In the genomic region with DNA sequence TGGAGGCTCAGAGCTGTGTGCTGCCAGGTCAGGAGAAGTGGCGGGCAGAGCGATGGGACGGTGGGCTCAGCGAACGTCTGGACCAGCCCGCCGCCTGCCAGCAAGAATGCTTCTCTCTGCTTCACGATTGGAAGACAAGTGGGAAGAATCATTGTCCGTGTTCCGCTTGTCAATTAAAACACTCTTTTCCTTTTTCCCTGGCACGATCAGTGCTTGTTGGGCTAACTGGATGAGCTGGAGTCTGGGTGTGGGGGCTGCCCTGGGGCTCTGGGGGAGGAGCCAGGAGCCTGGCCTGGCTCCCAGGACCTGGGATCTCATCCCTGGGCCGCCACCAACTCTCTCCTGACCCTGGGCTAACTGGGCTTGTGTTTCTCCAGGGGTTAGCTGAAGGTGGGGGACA, we compare ENCODE assay signal across 8 cellular contexts. TPM values are rescaled to one million over a fixed set of nuclear protein-coding genes. Genes with fewer than 3 reads are reported as not detected.
DNase-seq lines count a peak whose midpoint lies in the region; FAIRE-seq and TF ChIP-seq lines count a peak whose summit lies in the region.
"Had no signal": no experiment of that assay in that cellular context is flagged by ENCODE, and none has a peak within 500 bp of the region (broad histone marks: within the 10 kb centered on the region; RNA-seq: fewer than 3 reads in every experiment).

No MANE protein-coding gene starts in this region.

- BruUV-seq in MCF 10A (replicated peaks; lab: Mats Ljungman, UMichigan): no TSS peak

- H3K27ac ChIP-seq in mesenchymal stem cell (ENCODE audit: low read length, poor library complexity, severe bottlenecking): peak overlapping the region; percentile 68
- H3K27ac ChIP-seq in tibial artery: peak overlapping the region; percentile 96 to 98

- peak overlapping the region in 1 of 2 experiments; percentile 98 for H3K14ac ChIP-seq in mesenchymal stem cell (ENCODE audit: low read length in 2 of 2)

- peak overlapping the region in 1 of 2 experiments; percentile 44 for H3K4ac ChIP-seq in mesenchymal stem cell (ENCODE audit: low read depth in 1 of 2, low read length in 2 of 2)

- H3K9me3 ChIP-seq in mesenchymal stem cell (ENCODE audit: control insufficient read depth, low read length) (no peaks in the 10 kb centered on the region), tibial artery (no peaks in the 10 kb centered on the region)

- intact Hi-C loops in MCF 10A (cut with micrococcal nuclease): loop anchor here (10.0 kb wide), 1 partner anchor 469 kb away; no protein-coding TSS in a partner anchor
- intact Hi-C loops in tibial artery (cut with DNase I; ENCODE audit: low total_unique reads): loop anchor here (5.0 to 10.0 kb wide), 2 partner anchors 191 to 469 kb away; no protein-coding TSS in a partner anchor

- WGBS in mesenchymal stem cell: under 1% methylated on average over 8 of the region's 12 CpGs

- peaks cover 7% of the 10 kb centered on the region for H3K79me1 ChIP-seq in mesenchymal stem cell (replicated peaks; ENCODE audit: low read length, poor library complexity, severe bottlenecking)

- no peaks in the 10 kb centered on the region for H3K36me3 Mint-ChIP-seq in MCF 10A (ENCODE audit: insufficient read depth, unreplicated experiment)
- H3K36me3 Mint-ChIP-seq in T-helper 2 cell treated with Interferon-gamma antibody and Interleukin-4, amounts not matched to agents 5 μg/mL and 100 μg/mL, for 36 hours (ENCODE audit: low read depth): no peaks in the 10 kb centered on the region

- peak overlapping the region; percentile 88 for H3K4me2 ChIP-seq in mesenchymal stem cell (ENCODE audit: low read length, poor library complexity, severe bottlenecking)

- H2BK15ac ChIP-seq in mesenchymal stem cell (ENCODE audit: low read depth, poor library complexity, severe bottlenecking): no peak overlapping the region

- H2AFZ ChIP-seq in mesenchymal stem cell (ENCODE audit: low read depth, low read length): no peak overlapping the region

- H3K27me3 ChIP-seq in mesenchymal stem cell (ENCODE audit: control insufficient read depth in 1 of 2, insufficient read depth in 1 of 2, low read length in 2 of 2) (no peaks in the 10 kb centered on the region), tibial artery (no peaks in the 10 kb centered on the region)

- H4K8ac ChIP-seq in mesenchymal stem cell (ENCODE audit: low read length): no peak overlapping the region

- H3K27ac Mint-ChIP-seq in MCF 10A (ENCODE audit: low read depth, unreplicated experiment): no peak overlapping the region
- H3K27ac Mint-ChIP-seq in T-helper 2 cell treated with Interferon-gamma antibody and Interleukin-4, amounts not matched to agents 5 μg/mL and 100 μg/mL, for 36 hours: no peak overlapping the region

- H4K91ac ChIP-seq in mesenchymal stem cell (ENCODE audit: low read length): no peak overlapping the region

- peak; percentile 4 for FAIRE-seq in HTR-8/SVneo (lab: Jason Lieb, UNC)

- peak overlapping the region; percentile 21 for H2BK120ac ChIP-seq in mesenchymal stem cell (ENCODE audit: low read depth, low read length)

- H3K23ac ChIP-seq in mesenchymal stem cell (ENCODE audit: low read length in 2 of 2): peak overlapping the region in 1 of 2 experiments; percentile 92

- H3K27me3 Mint-ChIP-seq in MCF 10A (ENCODE audit: insufficient read depth, unreplicated experiment): no peaks in the 10 kb centered on the region
- H3K27me3 Mint-ChIP-seq in T-helper 2 cell treated with Interferon-gamma antibody and Interleukin-4, amounts not matched to agents 5 μg/mL and 100 μg/mL, for 36 hours (ENCODE audit: low read depth): peaks cover 16% of the 10 kb centered on the region

- peaks cover 24% of the 10 kb centered on the region for H3K4me1 Mint-ChIP-seq in MCF 10A (ENCODE audit: insufficient read depth, unreplicated experiment)
- no peaks in the 10 kb centered on the region for H3K4me1 Mint-ChIP-seq in T-helper 2 cell treated with Interferon-gamma antibody and Interleukin-4, amounts not matched to agents 5 μg/mL and 100 μg/mL, for 36 hours (ENCODE audit: low read depth)

- H3K4me3 Mint-ChIP-seq in MCF 10A (ENCODE audit: unreplicated experiment): no peak overlapping the region
- H3K4me3 Mint-ChIP-seq in T-helper 2 cell treated with Interferon-gamma antibody and Interleukin-4, amounts not matched to agents 5 μg/mL and 100 μg/mL, for 36 hours: no peak overlapping the region

- H3K36me3 ChIP-seq in mesenchymal stem cell (ENCODE audit: control insufficient read depth in 1 of 2, insufficient read depth in 2 of 2, low read depth in 1 of 2, low read length in 2 of 2) (peaks cover 6 to 30% of the 10 kb centered on the region in 2 experiments), tibial artery (no peaks in the 10 kb centered on the region)

- H2BK12ac ChIP-seq in mesenchymal stem cell (ENCODE audit: low read length in 2 of 2): peak overlapping the region in 1 of 2 experiments; percentile 79

- no peak for DNase-seq in HTR-8/SVneo (ENCODE audit: insufficient read length, low spot score)
- DNase-seq in MCF 10A (ENCODE audit: unreplicated experiment): peak; percentile 32
- DNase-seq in mesenchymal stem cell: peak; percentile 51
- DNase-seq in tibial artery: no peak
- no peak for DNase-seq in NCI-H1436 (lab: John Stamatoyannopoulos, UW)
- DNase-seq in dedifferentiated amniotic fluid mesenchymal stem cell (ENCODE audit: extremely low spot score): no peak
- DNase-seq in T-helper 2 cell treated with Interferon-gamma antibody and Interleukin-4, amounts not matched to agents 5 μg/mL and 100 μg/mL, for 36 hours (ENCODE audit: low spot score): no peak
- DNase-seq: foreskin melanocyte had no signal

- H2BK5ac ChIP-seq in mesenchymal stem cell (ENCODE audit: low read depth, low read length, poor library complexity, severe bottlenecking): no peak overlapping the region

- TF ChIP-seq CTCF in MCF 10A (IDR thresholded peaks at IDR 0.05; ENCODE audit: unreplicated experiment): no peak
- no peak for TF ChIP-seq CTCF in tibial artery (IDR thresholded peaks at IDR 0.05)

- peak overlapping the region; percentile 88 to 89 for H3K4me3 ChIP-seq in mesenchymal stem cell (ENCODE audit: insufficient read depth in 1 of 2, low read depth in 1 of 2, low read length in 2 of 2)
- peak overlapping the region; percentile 82 to 91 for H3K4me3 ChIP-seq in tibial artery

- H3K9me3 Mint-ChIP-seq in MCF 10A (ENCODE audit: unreplicated experiment): no peaks in the 10 kb centered on the region
- no peaks in the 10 kb centered on the region for H3K9me3 Mint-ChIP-seq in T-helper 2 cell treated with Interferon-gamma antibody and Interleukin-4, amounts not matched to agents 5 μg/mL and 100 μg/mL, for 36 hours

- peak overlapping the region; percentile 59 to 97 for H3K18ac ChIP-seq in mesenchymal stem cell (ENCODE audit: low read depth in 1 of 2, low read length in 2 of 2)

- CTCF ChIA-PET in MCF 10A (lab: Yijun Ruan, JAX): no interaction called here

- H3K4me1 ChIP-seq in mesenchymal stem cell (ENCODE audit: control insufficient read depth, insufficient read depth, low read depth, low read length): peaks cover 45% of the 10 kb centered on the region
- peaks cover 0 to 62% (median 46%) of the 10 kb centered on the region in 4 donors for H3K4me1 ChIP-seq in tibial artery

- H2AK5ac ChIP-seq in mesenchymal stem cell (ENCODE audit: low read length, severe bottlenecking): no peak overlapping the region

- H3K9ac ChIP-seq in mesenchymal stem cell (ENCODE audit: low read length): peak overlapping the region; percentile 88

- POLR2A ChIA-PET in MCF 10A (lab: Yijun Ruan, JAX): no interaction called here

RNA-seq across cellular contexts. Expression of a gene that starts 1.7 kb away (rescaled TPM):
- not detected in 2 replicates for total RNA-seq in MCF 10A (2022)
- polyA plus RNA-seq in mesenchymal stem cell (2013, experiment 1 of 2): 754 TPM
- polyA plus RNA-seq in mesenchymal stem cell (2013, experiment 2 of 2): 709 TPM

Comparison
In these comparisons a context has a peak if more than half of its experiments do, and no peak if none do; other contexts are left out.
1. DNase-seq: peak in MCF 10A (single experiment) and mesenchymal stem cell (single experiment); none in HTR-8/SVneo (single experiment), tibial artery (0 of 2), NCI-H1436 (single experiment), dedifferentiated amniotic fluid mesenchymal stem cell (single experiment) and T-helper 2 cell treated with Interferon-gamma antibody and Interleukin-4, amounts not matched to agents 5 μg/mL and 100 μg/mL, for 36 hours (single experiment).